ENCODE assay signal across 13 cellular contexts in the genomic region with DNA sequence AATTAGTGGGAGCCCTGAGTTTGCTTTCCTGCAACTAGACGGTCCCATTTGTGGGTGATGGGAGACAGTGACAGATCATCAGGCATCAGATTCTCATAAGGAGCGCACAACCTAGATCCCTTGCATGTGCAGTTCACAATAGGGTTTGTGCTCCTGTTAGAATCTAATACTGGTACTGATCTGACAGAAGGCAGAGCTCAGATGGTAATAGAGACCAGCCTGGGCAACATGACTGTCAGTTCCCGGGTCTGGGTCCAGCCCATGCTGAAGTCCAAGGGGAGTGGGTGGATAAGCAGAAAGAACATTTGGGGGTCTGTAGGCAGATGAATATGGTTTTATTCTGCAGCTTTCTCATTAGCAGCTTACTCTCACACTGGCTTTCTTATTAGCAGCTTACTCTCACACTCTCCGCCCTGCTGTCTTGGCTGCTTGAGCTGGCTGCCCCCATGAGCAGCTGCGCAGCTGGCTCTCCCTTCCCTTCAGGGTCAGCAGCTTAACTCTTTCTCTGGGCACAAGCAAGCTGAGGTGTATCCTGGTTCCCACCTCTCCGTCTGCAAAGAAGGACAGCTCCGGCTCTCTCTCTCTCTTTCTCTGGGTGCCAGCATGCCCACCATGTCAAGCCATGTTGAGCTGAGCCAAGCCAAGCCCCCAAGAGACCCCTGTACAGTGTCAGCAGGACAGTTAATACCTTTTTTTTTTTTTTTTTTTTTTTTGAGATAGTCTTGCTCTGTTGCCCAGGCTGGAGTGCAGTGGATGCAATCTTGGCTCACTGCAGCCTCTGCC. TPM values are rescaled to one million over a fixed set of nuclear protein-coding genes. Genes with fewer than 3 reads are reported as not detected.
A peak's percentile ranks its signal among the peaks of the same experiment; 100 is the strongest.
DNase-seq lines count a peak whose midpoint lies in the region; ATAC-seq and TF ChIP-seq lines count a peak whose summit lies in the region.
"Had no signal": no experiment of that assay in that cellular context is flagged by ENCODE, and none has a peak within 500 bp of the region (broad histone marks: within the 10 kb centered on the region; RNA-seq: fewer than 3 reads in every experiment).

No MANE protein-coding gene starts in this region.

- TF ChIP-seq CTCF in dorsolateral prefrontal cortex (IDR thresholded peaks at IDR 0.05 in 54 of 56, conservative IDR thresholded peaks at IDR 0.05 in 2 of 56; ENCODE audit: low read depth in 1 of 56, partially characterized antibody in 56 of 56) (no peak), mesothelial cell of epicardium (IDR thresholded peaks at IDR 0.05; ENCODE audit: unreplicated experiment) (no peak)

- H3K9me3 ChIP-seq in MG63 = no peaks in the 10 kb centered on the region; the same call in 1 of the 2 replicates

- H3K4me3 Mint-ChIP-seq in mesothelial cell of epicardium = no peak overlapping the region
- H3K4me3 Mint-ChIP-seq: activated T-helper 17 cell treated with anti-CD3 and anti-CD28 coated beads, Interleukin-2, amount 50 U/mL, for 72 hours; CD8-positive, alpha-beta T cell had no signal

- no peak for ATAC-seq in GM19463 (IDR thresholded peaks at IDR 0.05; ENCODE audit: unreplicated experiment)
- ATAC-seq in GM18868 (IDR thresholded peaks at IDR 0.05; ENCODE audit: unreplicated experiment) = no peak
- ATAC-seq: activated T-helper 17 cell treated with anti-CD3 and anti-CD28 coated beads, Interleukin-2, amount 50 U/mL, for 72 hours; CD8-positive, alpha-beta T cell had no signal

- peak overlapping the region; percentile 87 for H3K27ac Mint-ChIP-seq in mesothelial cell of epicardium
- H3K27ac Mint-ChIP-seq: activated T-helper 17 cell treated with anti-CD3 and anti-CD28 coated beads, Interleukin-2, amount 50 U/mL, for 72 hours; CD8-positive, alpha-beta T cell had no signal

- intact Hi-C loops in dorsolateral prefrontal cortex (cut with DNase I) = no loop called here

- H3K4me1 Mint-ChIP-seq in mesothelial cell of epicardium = peaks cover 9% of the 10 kb centered on the region
- H3K4me1 Mint-ChIP-seq: activated T-helper 17 cell treated with anti-CD3 and anti-CD28 coated beads, Interleukin-2, amount 50 U/mL, for 72 hours had no signal

- no peaks in the 10 kb centered on the region for H3K27me3 Mint-ChIP-seq in mesothelial cell of epicardium (ENCODE audit: low read depth)

- no peaks in the 10 kb centered on the region for H3K27me3 ChIP-seq in MG63
- no peaks in the 10 kb centered on the region for H3K27me3 ChIP-seq in dorsolateral prefrontal cortex

- H3K9me3 Mint-ChIP-seq in mesothelial cell of epicardium = peaks cover 28% of the 10 kb centered on the region
- H3K9me3 Mint-ChIP-seq: activated T-helper 17 cell treated with anti-CD3 and anti-CD28 coated beads, Interleukin-2, amount 50 U/mL, for 72 hours; CD8-positive, alpha-beta T cell had no signal

- H3K4me3 ChIP-seq in MG63 (no peak overlapping the region), dorsolateral prefrontal cortex (no peak overlapping the region)

- H3K36me3 ChIP-seq in MG63 = no peaks in the 10 kb centered on the region

- peak overlapping the region in 49 of 59 donors; percentile 12 to 84 (median 54) for H3K27ac ChIP-seq in dorsolateral prefrontal cortex

- peaks cover 18% of the 10 kb centered on the region for H3K36me3 Mint-ChIP-seq in mesothelial cell of epicardium
- H3K36me3 Mint-ChIP-seq: CD8-positive, alpha-beta T cell had no signal

- DNase-seq in MG63 = peak; percentile 12
- DNase-seq in dorsolateral prefrontal cortex = peak in 1 of 10 donors; percentile 20
- no peak for DNase-seq in mesothelial cell of epicardium (ENCODE audit: low spot score in 2 of 2, unreplicated experiment in 2 of 2)
- DNase-seq in superior temporal gyrus (ENCODE audit: extremely low spot score) = peak; percentile 17
- DNase-seq in NCI-H345 treated with DMSO at 0.1 percent for 48 hours (lab: John Stamatoyannopoulos, UW; ENCODE audit: unreplicated experiment) = no peak
- DNase-seq in NCI-H1092 treated with DMSO at 0.1 percent for 48 hours (lab: John Stamatoyannopoulos, UW) = no peak
- DNase-seq: CD8-positive, alpha-beta T cell; glutamatergic neuron; NCI-H146; stimulated activated CD4-positive, alpha-beta T cell treated with anti-CD3 and anti-CD28 coated beads, Interleukin-4, amount 100 ng/mL, for 4 hours had no signal

RNA-seq across cellular contexts. Expression of a gene that starts 46.5 kb away (rescaled TPM):
- total RNA-seq in MG63 (2014; rRNA removed; shearing (Covaris generic); ENCODE audit: low replicate concordance) = 7.6 and 8.8 TPM in 2 replicates
- total RNA-seq in dorsolateral prefrontal cortex (10 to 100 TPM in 119 of 120 experiments, 1 to 10 TPM in 1; 8.7 to 33.5 (median 21.1) TPM), mesothelial cell of epicardium (51.2 to 58.8 TPM (median 55.5 TPM) in 3 replicates)

RNA-seq across cellular contexts. Expression of a gene that starts 51.7 kb away (rescaled TPM):
- total RNA-seq in MG63 (2014; rRNA removed; shearing (Covaris generic); ENCODE audit: low replicate concordance) = 36.4 and 39.6 TPM in 2 replicates
- 10 to 100 TPM in 111 of 120 experiments, 1 to 10 TPM in 9; 8.3 to 19.2 (median 13.6) TPM for total RNA-seq in dorsolateral prefrontal cortex
- total RNA-seq in mesothelial cell of epicardium = 28.7 to 29.8 TPM (median 28.9 TPM) in 3 replicates

RNA-seq across cellular contexts. Expression of a gene that starts 59.2 kb away (rescaled TPM):
- 1.4 and 2.7 TPM in 2 replicates for total RNA-seq in MG63 (2014; rRNA removed; shearing (Covaris generic); ENCODE audit: low replicate concordance)
- 10 to 100 TPM in 66 of 120 experiments, 1 to 10 TPM in 54; 5.5 to 19.4 (median 10.3) TPM for total RNA-seq in dorsolateral prefrontal cortex
- total RNA-seq in mesothelial cell of epicardium = 13.2 to 14.7 TPM (median 13.4 TPM) in 3 replicates

Comparison
In these comparisons a context has a peak if more than half of its experiments do, and no peak if none do; other contexts are left out.
1. DNase-seq: peak in MG63 (single experiment) and superior temporal gyrus (single experiment); none in mesothelial cell of epicardium (0 of 2), NCI-H345 treated with DMSO at 0.1 percent for 48 hours (single experiment) and NCI-H1092 treated with DMSO at 0.1 percent for 48 hours (single experiment).